16 cellular contexts compared by ENCODE assay signal in the genomic region with DNA sequence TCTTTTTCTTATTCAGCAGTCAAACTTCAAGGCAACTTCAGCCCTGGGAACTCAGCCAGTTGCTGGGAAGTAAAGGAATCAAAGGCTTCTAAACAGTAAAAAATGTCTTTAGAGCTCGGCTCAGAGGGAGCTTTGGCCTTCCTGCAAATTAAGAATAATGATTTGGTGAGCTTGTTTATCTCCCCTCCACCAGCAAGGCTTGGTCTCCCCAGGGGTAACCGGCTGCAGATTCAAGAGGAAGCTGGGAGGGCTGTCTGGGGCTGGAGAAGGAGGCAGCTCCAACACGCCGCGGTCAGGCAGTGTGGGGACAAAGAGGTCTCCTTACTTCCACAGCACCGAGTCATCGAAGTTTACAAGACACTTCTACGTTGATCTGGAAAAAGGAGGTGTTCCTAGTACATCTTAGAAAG. TPM values are rescaled to one million over a fixed set of nuclear protein-coding genes. Genes with fewer than 3 reads are reported as not detected.
DNase-seq lines count a peak whose midpoint lies in the region; ATAC-seq, FAIRE-seq and TF ChIP-seq lines count a peak whose summit lies in the region.
"Had no signal": no experiment of that assay in that cellular context is flagged by ENCODE, and none has a peak within 500 bp of the region (broad histone marks: within the 10 kb centered on the region; RNA-seq: fewer than 3 reads in every experiment).

No MANE protein-coding gene starts in this region.

- H3K36me3 ChIP-seq in right atrium auricular region = no peaks in the 10 kb centered on the region
- H3K36me3 ChIP-seq in fibroblast of lung (ENCODE audit: control insufficient read depth, insufficient read depth, low read length) = no peaks in the 10 kb centered on the region
- no peaks in the 10 kb centered on the region for H3K36me3 ChIP-seq in aorta (ENCODE audit: control insufficient read depth in 1 of 2, insufficient read depth in 2 of 2, low read length in 1 of 2)
- H3K36me3 ChIP-seq: suprapubic skin had no signal

- no peak for FAIRE-seq in GM19239 (lab: Jason Lieb, UNC)
- FAIRE-seq: GM18507 had no signal

- no peak overlapping the region for H3K4me2 ChIP-seq in fibroblast of lung (ENCODE audit: extremely low read depth, insufficient read depth, low read length)

- no peak overlapping the region for H3K27ac Mint-ChIP-seq in CD4-positive, alpha-beta T cell
- H3K27ac Mint-ChIP-seq: activated naive CD8-positive, alpha-beta T cell treated with anti-CD3 and anti-CD28 coated beads for 36 hours had no signal

- TF ChIP-seq CTCF in right atrium auricular region (IDR thresholded peaks at IDR 0.05) = no peak
- TF ChIP-seq CTCF in fibroblast of lung (conservative IDR thresholded peaks at IDR 0.05 in 1 of 2, IDR thresholded peaks at IDR 0.05 in 1 of 2; ENCODE audit: low read depth in 1 of 2, low read length in 2 of 2) = no peak
- TF ChIP-seq CTCF in CD4-positive, alpha-beta T cell (IDR thresholded peaks at IDR 0.05) = no peak

- H3K27ac ChIP-seq in right atrium auricular region (peak overlapping the region in 1 of 2 donors; percentile 32), fibroblast of lung (ENCODE audit: insufficient read depth, low read length) (no peak overlapping the region), aorta (ENCODE audit: low read depth in 1 of 2, low read length in 2 of 2) (no peak overlapping the region)
- H3K27ac ChIP-seq in CD4-positive, alpha-beta T cell (ENCODE audit: low read depth, low read length) = no peak overlapping the region
- H3K27ac ChIP-seq: foreskin keratinocyte, suprapubic skin had no signal

- no peaks in the 10 kb centered on the region for H3K27me3 ChIP-seq in right atrium auricular region
- no peaks in the 10 kb centered on the region for H3K27me3 ChIP-seq in fibroblast of lung (ENCODE audit: control insufficient read depth, insufficient read depth, low read length)
- H3K27me3 ChIP-seq in aorta (ENCODE audit: control insufficient read depth in 1 of 2, insufficient read depth in 2 of 2, low read length in 1 of 2) = no peaks in the 10 kb centered on the region
- peaks cover 9% of the 10 kb centered on the region for H3K27me3 ChIP-seq in CD4-positive, alpha-beta T cell (ENCODE audit: control insufficient read depth, insufficient read depth, low read length)

- H3K4me3 Mint-ChIP-seq in CD4-positive, alpha-beta T cell = no peak overlapping the region
- H3K4me3 Mint-ChIP-seq: activated naive CD8-positive, alpha-beta T cell treated with anti-CD3 and anti-CD28 coated beads for 36 hours; naive thymus-derived CD4-positive, alpha-beta T cell had no signal

- no peaks in the 10 kb centered on the region for H3K9me3 Mint-ChIP-seq in CD4-positive, alpha-beta T cell
- H3K9me3 Mint-ChIP-seq: activated naive CD8-positive, alpha-beta T cell treated with anti-CD3 and anti-CD28 coated beads for 36 hours; naive thymus-derived CD4-positive, alpha-beta T cell had no signal

- peaks cover 32% of the 10 kb centered on the region for H3K27me3 Mint-ChIP-seq in CD4-positive, alpha-beta T cell

- H3K4me3 ChIP-seq in right atrium auricular region (no peak overlapping the region), fibroblast of lung (replicated peaks in 1 of 4; ENCODE audit: control extremely low read depth in 1 of 4, insufficient read depth in 1 of 4, low read depth in 3 of 4, low read length in 4 of 4) (no peak overlapping the region), aorta (ENCODE audit: low read length in 2 of 2) (no peak overlapping the region)
- H3K4me3 ChIP-seq: suprapubic skin had no signal

- H3K4me1 ChIP-seq in right atrium auricular region (peaks cover 0 to 24% of the 10 kb centered on the region in 2 donors), fibroblast of lung (ENCODE audit: control insufficient read depth, extremely low read depth, insufficient read depth, low read length) (no peaks in the 10 kb centered on the region), aorta (ENCODE audit: control insufficient read depth in 1 of 2, insufficient read depth in 2 of 2, low read length in 2 of 2) (no peaks in the 10 kb centered on the region)
- H3K4me1 ChIP-seq: foreskin keratinocyte, suprapubic skin had no signal

- peak; percentile 38 for DNase-seq in Right ventricle myocardium superior
- DNase-seq in right atrium auricular region (ENCODE audit: low spot score) = no peak
- DNase-seq in fibroblast of lung (ENCODE audit: low read depth in 2 of 2) = peak; percentile 3 to 35
- peak; percentile 18 for DNase-seq in myocyte (ENCODE audit: low read depth)
- peak; percentile 30 to 63 for DNase-seq in aorta
- DNase-seq in CD4-positive, alpha-beta T cell = no peak
- no peak for DNase-seq in GM19239 (ENCODE audit: insufficient read length, low spot score)
- DNase-seq: activated naive CD8-positive, alpha-beta T cell treated with anti-CD3 and anti-CD28 coated beads for 36 hours; COR-L47; foreskin keratinocyte; HCEC 1CT; naive thymus-derived CD4-positive, alpha-beta T cell had no signal

- intact Hi-C loops in Right ventricle myocardium superior (cut with DNase I) = no loop called here
- intact Hi-C loops in aorta (cut with DNase I) = no loop called here
- intact Hi-C loops in CD4-positive, alpha-beta T cell (cut with DNase I, micrococcal nuclease) = no loop called here

- no peaks in the 10 kb centered on the region for H3K4me1 Mint-ChIP-seq in CD4-positive, alpha-beta T cell (ENCODE audit: low read depth)
- H3K4me1 Mint-ChIP-seq: activated naive CD8-positive, alpha-beta T cell treated with anti-CD3 and anti-CD28 coated beads for 36 hours; naive thymus-derived CD4-positive, alpha-beta T cell had no signal

- POLR2A ChIA-PET in CD4-positive, alpha-beta T cell (lab: Charles Lee) = no interaction called here

- CTCF ChIA-PET in CD4-positive, alpha-beta T cell (lab: Charles Lee) = no interaction called here

- no peaks in the 10 kb centered on the region for H3K79me2 ChIP-seq in fibroblast of lung (ENCODE audit: control insufficient read depth, insufficient read depth, low read length)

- H4K20me1 ChIP-seq in fibroblast of lung (ENCODE audit: control insufficient read depth, extremely low read depth, insufficient read depth, low read length) = no peaks in the 10 kb centered on the region

- ATAC-seq in Right ventricle myocardium superior (ENCODE audit: poor library complexity) (no peak), aorta (ENCODE audit: low FRiP score) (no peak), HG03196 (IDR thresholded peaks at IDR 0.05; ENCODE audit: unreplicated experiment) (no peak)
- no peak for ATAC-seq in CD4-positive, alpha-beta T cell (ENCODE audit: poor library complexity)
- ATAC-seq: foreskin keratinocyte; naive thymus-derived CD4-positive, alpha-beta T cell had no signal

- no peak overlapping the region for H3K9ac ChIP-seq in fibroblast of lung (ENCODE audit: insufficient read depth, low read length)

- WGBS in aorta, 2 donors = 9 to 11% methylated on average over 8 of the region's 8 CpGs

- no peaks in the 10 kb centered on the region for H3K36me3 Mint-ChIP-seq in CD4-positive, alpha-beta T cell (ENCODE audit: low read depth)
- H3K36me3 Mint-ChIP-seq: activated naive CD8-positive, alpha-beta T cell treated with anti-CD3 and anti-CD28 coated beads for 36 hours; naive thymus-derived CD4-positive, alpha-beta T cell had no signal

- H2AFZ ChIP-seq in fibroblast of lung (ENCODE audit: low read length) = no peak overlapping the region

- no peaks in the 10 kb centered on the region for H3K9me3 ChIP-seq in right atrium auricular region
- H3K9me3 ChIP-seq in fibroblast of lung (ENCODE audit: control insufficient read depth, insufficient read depth, low read depth, low read length) = no peaks in the 10 kb centered on the region
- no peaks in the 10 kb centered on the region for H3K9me3 ChIP-seq in aorta (ENCODE audit: control insufficient read depth, low read length)
- no peaks in the 10 kb centered on the region for H3K9me3 ChIP-seq in CD4-positive, alpha-beta T cell (ENCODE audit: control insufficient read depth, low read length)
- H3K9me3 ChIP-seq: suprapubic skin had no signal

RNA-seq across cellular contexts. Expression of a gene that starts 17.8 kb away (rescaled TPM):
- 3.4 TPM for total RNA-seq in Right ventricle myocardium superior
- 1 to 10 TPM; 2.4 to 2.6 TPM for total RNA-seq in right atrium auricular region
- not detected in 2 replicates for total RNA-seq in fibroblast of lung
- not detected in 2 replicates for polyA plus RNA-seq in fibroblast of lung
- polyA plus RNA-seq in fibroblast of lung (2012) = not detected in 2 replicates
- not detected in 2 replicates for polyA minus RNA-seq in fibroblast of lung (ENCODE audit: low replicate concordance)
- 0.03 TPM in 1 of 2 replicates, not detected in the other for total RNA-seq in myocyte
- 0.11 TPM for polyA plus RNA-seq in myocyte (2012)
- 10 to 100 TPM; 16.3 to 35.3 TPM for total RNA-seq in aorta
- under 1 TPM; 0.13 to 0.15 TPM for polyA plus RNA-seq in aorta
- under 1 TPM; 0.08 to 0.34 TPM for total RNA-seq in CD4-positive, alpha-beta T cell
- total RNA-seq: foreskin keratinocyte, MCF 10A had no signal
- polyA plus RNA-seq: foreskin keratinocyte; naive thymus-derived CD4-positive, alpha-beta T cell had no signal

Comparison
In these comparisons a context has a peak if more than half of its experiments do, and no peak if none do; other contexts are left out.
1. DNase-seq: peak in Right ventricle myocardium superior (single experiment), fibroblast of lung (2 of 2), myocyte (single experiment) and aorta (2 of 2); none in right atrium auricular region (single experiment), CD4-positive, alpha-beta T cell (0 of 10) and GM19239 (single experiment).